In genomic region chr2:240577281-240578109, GRCh38 we compare ENCODE assay signal across 26 cellular contexts. TPM values are rescaled to one million over a fixed set of nuclear protein-coding genes. Genes with fewer than 3 reads are reported as not detected.
DNase-seq lines count a peak whose midpoint lies in the region; ATAC-seq and TF ChIP-seq lines count a peak whose summit lies in the region.
"Had no signal": no experiment of that assay in that cellular context is flagged by ENCODE, and none has a peak within 500 bp of the region (broad histone marks: within the 10 kb centered on the region; RNA-seq: fewer than 3 reads in every experiment).

No MANE protein-coding gene starts in this region.

- H3K27me3 ChIP-seq in right atrium auricular region, result no peaks in the 10 kb centered on the region
- H3K27me3 ChIP-seq: ascending aorta, pancreas, spleen had no signal

- peaks cover 0 to 20% of the 10 kb centered on the region in 2 donors for H3K4me1 ChIP-seq in right atrium auricular region
- H3K4me1 ChIP-seq: ascending aorta had no signal

- H3K4me3 ChIP-seq in right atrium auricular region, result no peak overlapping the region
- H3K4me3 ChIP-seq: ascending aorta, GM23338, pancreas, spleen had no signal

- peak; percentile 27 for DNase-seq in left ventricle myocardium superior
- no peak for DNase-seq in right atrium auricular region (ENCODE audit: low spot score)
- DNase-seq in sciatic nerve (ENCODE audit: low spot score), result no peak
- DNase-seq in NCI-H2029 treated with DMSO at 0.1 percent for 48 hours (lab: John Stamatoyannopoulos, UW), result no peak
- DNase-seq: activated CD4-positive, alpha-beta T cell treated with anti-CD3 and anti-CD28 coated beads, Interleukin-2, amount 10 ng/mL, durations not matched to agents 24 days and 14 days; activated effector memory CD4-positive, alpha-beta T cell treated with anti-CD3 and anti-CD28 coated beads, Interleukin-2, amount 50 U/mL, for 16 hours; activated naive CD8-positive, alpha-beta T cell treated with anti-CD3 and anti-CD28 coated beads for 36 hours; activated T-cell treated with anti-CD3 and anti-CD28 coated beads, Interleukin-2, amount 50 U/mL, for 1 hour; caudate nucleus; CD4-positive, alpha-beta memory T cell; dermis blood vessel endothelial cell; DMS 273 treated with DMSO at 0.1 percent for 48 hours; EL; mammary epithelial cell; NCI-H1436; NCI-H2107; NCI-H748 treated with DMSO at 0.1 percent for 48 hours; nephron progenitor cell; retina; SW 1271; T1000; trophoblast cell had no signal

- peaks cover 42% of the 10 kb centered on the region for H3K36me3 ChIP-seq in right atrium auricular region

- H3K27ac ChIP-seq in right atrium auricular region, result no peak overlapping the region
- H3K27ac ChIP-seq: pancreas had no signal

- no peak for ATAC-seq in left ventricle myocardium superior
- ATAC-seq in sciatic nerve, result peak; percentile 5
- ATAC-seq: GM23338, pancreas had no signal

- no peak for TF ChIP-seq CTCF in right atrium auricular region (IDR thresholded peaks at IDR 0.05)

- intact Hi-C loops in left ventricle myocardium superior (cut with micrococcal nuclease), result no loop called here
- intact Hi-C loops in sciatic nerve (cut with DNase I), result no loop called here

- H3K9me3 ChIP-seq in right atrium auricular region, result no peaks in the 10 kb centered on the region
- H3K9me3 ChIP-seq: ascending aorta, pancreas had no signal

RNA-seq across cellular contexts. Expression of gene CAPN10, which starts 9.0 kb away (rescaled TPM):
- 51.2 TPM for total RNA-seq in left ventricle myocardium superior
- total RNA-seq in right atrium auricular region, result 10 to 100 TPM; 14.1 to 14.6 TPM
- 37.2 TPM for total RNA-seq in sciatic nerve

RNA-seq across cellular contexts. Expression of gene RNPEPL1, which starts 9.2 kb away (rescaled TPM):
- 105 TPM for total RNA-seq in left ventricle myocardium superior
- 10 to 100 TPM; 62.0 to 76.3 TPM for total RNA-seq in right atrium auricular region
- 38.8 TPM for total RNA-seq in sciatic nerve

RNA-seq across cellular contexts. Expression of gene DUSP28, which starts 17.3 kb away (rescaled TPM):
- total RNA-seq in left ventricle myocardium superior, result 13.2 TPM
- total RNA-seq in right atrium auricular region, result 10 to 100 TPM; 12.0 to 17.5 TPM
- 4.5 TPM for total RNA-seq in sciatic nerve

RNA-seq across cellular contexts. Expression of gene ANKMY1, which starts 19.7 kb away (rescaled TPM):
- 5.1 TPM for total RNA-seq in left ventricle myocardium superior
- total RNA-seq in right atrium auricular region, result 1 to 10 TPM; 3.7 to 7.9 TPM
- total RNA-seq in sciatic nerve, result 30.7 TPM

RNA-seq across cellular contexts. Expression of gene GPR35, which starts 47.8 kb away (rescaled TPM):
- total RNA-seq in left ventricle myocardium superior (2.1 TPM), right atrium auricular region (under 1 TPM; 0.56 to 0.86 TPM), sciatic nerve (3.2 TPM)
- total RNA-seq: ascending aorta, GM23338 had no signal
